2 cellular contexts compared by ENCODE assay signal in the genomic region with DNA sequence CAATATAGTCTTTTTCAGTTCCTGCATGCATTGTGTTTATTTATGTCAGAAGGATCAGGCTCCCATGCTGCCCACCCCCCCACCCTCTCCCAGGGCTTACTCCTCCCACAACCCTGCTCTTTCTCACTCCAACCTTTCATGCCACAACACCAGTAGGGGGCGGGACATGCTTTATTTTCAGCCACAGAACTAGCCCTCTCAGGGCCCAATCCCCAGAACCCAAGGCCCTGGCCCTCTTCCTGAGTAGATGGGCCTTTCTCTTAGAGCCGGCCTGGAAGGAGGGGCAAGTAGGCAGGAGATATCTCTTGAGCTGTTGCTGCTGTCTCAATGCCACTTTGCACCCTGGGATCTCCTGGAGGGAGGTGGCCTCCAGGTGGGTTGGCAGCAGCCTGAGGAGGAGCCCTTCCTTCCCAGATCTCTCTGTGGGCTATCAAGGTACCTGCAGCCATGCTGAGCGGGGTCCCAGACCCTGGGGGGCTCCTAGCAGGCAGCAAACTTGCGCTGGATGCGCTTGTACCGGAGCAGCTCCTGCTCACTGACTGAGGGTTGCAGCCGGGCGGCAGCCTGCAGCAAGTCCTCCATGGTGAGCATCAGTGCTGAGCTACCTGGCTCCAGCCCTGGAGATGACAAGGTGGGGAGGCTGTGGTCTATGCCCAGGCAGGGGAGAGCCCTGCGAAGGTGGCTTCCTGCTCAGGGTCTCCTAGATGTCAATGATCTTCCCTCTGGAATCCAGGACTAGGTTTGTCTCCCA.
TF ChIP-seq lines count a peak whose summit lies in the region.

No MANE protein-coding gene starts in this region.

TF ChIP-seq in GM23338, 12 proteins besides CTCF, POLR2A, EP300 and RAD21 (continues in another document):
- TF ChIP-seq EZH2phosphoT487 (IDR thresholded peaks at IDR 0.05; ENCODE audit: unreplicated experiment), result no peak
- TF ChIP-seq ZNF331 (CRISPR knock-in tag; IDR thresholded peaks at IDR 0.05; ENCODE audit: low read depth), result no peak
- TF ChIP-seq STAT1 (IDR thresholded peaks at IDR 0.05; ENCODE audit: unreplicated experiment), result no peak
- no peak for TF ChIP-seq POLR2AphosphoS5 (IDR thresholded peaks at IDR 0.05; ENCODE audit: low read depth)
- TF ChIP-seq, protein P1, sequence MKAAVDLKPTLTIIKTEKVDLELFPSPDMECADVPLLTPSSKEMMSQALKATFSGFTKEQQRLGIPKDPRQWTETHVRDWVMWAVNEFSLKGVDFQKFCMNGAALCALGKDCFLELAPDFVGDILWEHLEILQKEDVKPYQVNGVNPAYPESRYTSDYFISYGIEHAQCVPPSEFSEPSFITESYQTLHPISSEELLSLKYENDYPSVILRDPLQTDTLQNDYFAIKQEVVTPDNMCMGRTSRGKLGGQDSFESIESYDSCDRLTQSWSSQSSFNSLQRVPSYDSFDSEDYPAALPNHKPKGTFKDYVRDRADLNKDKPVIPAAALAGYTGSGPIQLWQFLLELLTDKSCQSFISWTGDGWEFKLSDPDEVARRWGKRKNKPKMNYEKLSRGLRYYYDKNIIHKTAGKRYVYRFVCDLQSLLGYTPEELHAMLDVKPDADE (IDR thresholded peaks at IDR 0.05), result no peak
- TF ChIP-seq ZNF114 (CRISPR knock-in tag; IDR thresholded peaks at IDR 0.05), result no peak
- TF ChIP-seq, protein P2, sequence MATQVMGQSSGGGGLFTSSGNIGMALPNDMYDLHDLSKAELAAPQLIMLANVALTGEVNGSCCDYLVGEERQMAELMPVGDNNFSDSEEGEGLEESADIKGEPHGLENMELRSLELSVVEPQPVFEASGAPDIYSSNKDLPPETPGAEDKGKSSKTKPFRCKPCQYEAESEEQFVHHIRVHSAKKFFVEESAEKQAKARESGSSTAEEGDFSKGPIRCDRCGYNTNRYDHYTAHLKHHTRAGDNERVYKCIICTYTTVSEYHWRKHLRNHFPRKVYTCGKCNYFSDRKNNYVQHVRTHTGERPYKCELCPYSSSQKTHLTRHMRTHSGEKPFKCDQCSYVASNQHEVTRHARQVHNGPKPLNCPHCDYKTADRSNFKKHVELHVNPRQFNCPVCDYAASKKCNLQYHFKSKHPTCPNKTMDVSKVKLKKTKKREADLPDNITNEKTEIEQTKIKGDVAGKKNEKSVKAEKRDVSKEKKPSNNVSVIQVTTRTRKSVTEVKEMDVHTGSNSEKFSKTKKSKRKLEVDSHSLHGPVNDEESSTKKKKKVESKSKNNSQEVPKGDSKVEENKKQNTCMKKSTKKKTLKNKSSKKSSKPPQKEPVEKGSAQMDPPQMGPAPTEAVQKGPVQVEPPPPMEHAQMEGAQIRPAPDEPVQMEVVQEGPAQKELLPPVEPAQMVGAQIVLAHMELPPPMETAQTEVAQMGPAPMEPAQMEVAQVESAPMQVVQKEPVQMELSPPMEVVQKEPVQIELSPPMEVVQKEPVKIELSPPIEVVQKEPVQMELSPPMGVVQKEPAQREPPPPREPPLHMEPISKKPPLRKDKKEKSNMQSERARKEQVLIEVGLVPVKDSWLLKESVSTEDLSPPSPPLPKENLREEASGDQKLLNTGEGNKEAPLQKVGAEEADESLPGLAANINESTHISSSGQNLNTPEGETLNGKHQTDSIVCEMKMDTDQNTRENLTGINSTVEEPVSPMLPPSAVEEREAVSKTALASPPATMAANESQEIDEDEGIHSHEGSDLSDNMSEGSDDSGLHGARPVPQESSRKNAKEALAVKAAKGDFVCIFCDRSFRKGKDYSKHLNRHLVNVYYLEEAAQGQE (IDR thresholded peaks at IDR 0.05; ENCODE audit: unreplicated experiment), result no peak
- TF ChIP-seq NANOG (IDR thresholded peaks at IDR 0.05; ENCODE audit: borderline replicate concordance), result no peak
- TF ChIP-seq JUNB (IDR thresholded peaks at IDR 0.05; ENCODE audit: unreplicated experiment), result no peak
- TF ChIP-seq EZH2 (IDR thresholded peaks at IDR 0.05; ENCODE audit: low read depth, unreplicated experiment), result no peak
- no peak for TF ChIP-seq CREB1 (CRISPR knock-in tag; IDR thresholded peaks at IDR 0.05; ENCODE audit: low read depth)

TF ChIP-seq in H1, 55 proteins besides CTCF, POLR2A, EP300 and RAD21:
- TF ChIP-seq ASH2L (IDR thresholded peaks at IDR 0.05; ENCODE audit: low read length) (no peak), SIX5 (IDR thresholded peaks at IDR 0.05; ENCODE audit: low read depth, low read length) (no peak), POU5F1 (IDR thresholded peaks at IDR 0.05; ENCODE audit: low read depth, low read length) (no peak), KDM5A (IDR thresholded peaks at IDR 0.05; ENCODE audit: low read length) (no peak), HDAC2 (IDR thresholded peaks at IDR 0.05; ENCODE audit: borderline replicate concordance in 1 of 2, low read depth in 2 of 2, low read length in 2 of 2) (no peak), SP2 (IDR thresholded peaks at IDR 0.05; ENCODE audit: low read length) (no peak), ZNF274 (IDR thresholded peaks at IDR 0.05; ENCODE audit: borderline replicate concordance, extremely low read depth, low read length) (no peak)
- TF ChIP-seq, protein P3, sequence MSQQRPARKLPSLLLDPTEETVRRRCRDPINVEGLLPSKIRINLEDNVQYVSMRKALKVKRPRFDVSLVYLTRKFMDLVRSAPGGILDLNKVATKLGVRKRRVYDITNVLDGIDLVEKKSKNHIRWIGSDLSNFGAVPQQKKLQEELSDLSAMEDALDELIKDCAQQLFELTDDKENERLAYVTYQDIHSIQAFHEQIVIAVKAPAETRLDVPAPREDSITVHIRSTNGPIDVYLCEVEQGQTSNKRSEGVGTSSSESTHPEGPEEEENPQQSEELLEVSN (IDR thresholded peaks at IDR 0.05), result no peak
TF ChIP-seq in H1: peak in this region for 0.
